ENCODE assay signal across 8 cellular contexts in genomic region chr6:33419580-33420492, GRCh38. TPM values are rescaled to one million over a fixed set of nuclear protein-coding genes. Genes with fewer than 3 reads are reported as not detected.
DNase-seq lines count a peak whose midpoint lies in the region; ATAC-seq and TF ChIP-seq lines count a peak whose summit lies in the region.

TSS of gene SYNGAP1 (plus strand) at chr6:33420065. CDS start at chr6:33420265, 200 bp downstream.

- intact Hi-C loops in Panc1 (cut with micrococcal nuclease; ENCODE audit: unreplicated experiment) = no loop called here

- no peak for ATAC-seq in Panc1
- no peak for ATAC-seq in activated CD4-positive, CD25-positive, alpha-beta regulatory T cell treated with anti-CD3 and anti-CD28 coated beads, Interleukin-2, amount 50 U/mL, for 24 hours
- no peak for ATAC-seq in HG03378 (IDR thresholded peaks at IDR 0.05; ENCODE audit: unreplicated experiment)

- H3K4me1 Mint-ChIP-seq in brain (peaks cover 93% of the 10 kb centered on the region), immature natural killer cell (peaks cover 60 to 67% of the 10 kb centered on the region in 2 donors)

- H3K4me3 ChIP-seq in GM23248 = peak within 1 kb of the TSS; percentile 81
- H3K4me3 ChIP-seq in Panc1 (ENCODE audit: low read depth in 2 of 2, low read length in 2 of 2) = peak within 1 kb of the TSS; percentile 22 to 65

- H3K4me3 Mint-ChIP-seq in brain (peak within 1 kb of the TSS; percentile 93 to 98 (median 96)), immature natural killer cell (peak within 1 kb of the TSS; percentile 65 to 96 (median 94))

- POLR2A ChIA-PET in Panc1 (lab: Charles Lee) = interaction anchor here (0.6 kb wide), 1 partner anchor 102 kb away, joined by 3 read pairs; the partner anchor contains the start of gene ZBTB22

- peak within 1 kb of the TSS; percentile 87 for H2AFZ ChIP-seq in GM23248

- H3K9me3 ChIP-seq in GM23248 (ENCODE audit: low read depth) (no peaks in the 10 kb centered on the region), Panc1 (ENCODE audit: control insufficient read depth, insufficient read depth, low read depth, low read length) (no peaks in the 10 kb centered on the region)

- H3K36me3 Mint-ChIP-seq in brain (peaks cover 33% of the 10 kb centered on the region), immature natural killer cell (peaks cover 0 to 7% (median 0%) of the 10 kb centered on the region in 3 donors)

- CTCF ChIA-PET in Panc1 (lab: Charles Lee) = no interaction called here

- in situ Hi-C loops in GM23248 (cut with MboI) (no loop called here), Panc1 (cut with HindIII; ENCODE audit: low pct_unique_long_range_greater_than_20kb, low sequenced_read_pairs) (no loop called here)

- H3K36me3 ChIP-seq in GM23248 (ENCODE audit: low read depth) = no peaks in the 10 kb centered on the region
- no peaks in the 10 kb centered on the region; the same call in none of the 2 replicates for H3K36me3 ChIP-seq in Panc1 (ENCODE audit: control insufficient read depth, insufficient read depth, low read length)

- H3K9me3 Mint-ChIP-seq in brain (no peaks in the 10 kb centered on the region), immature natural killer cell (no peaks in the 10 kb centered on the region)

- TF ChIP-seq CTCF in Panc1 (IDR thresholded peaks at IDR 0.05) = no peak
- TF ChIP-seq CTCF in brain (conservative IDR thresholded peaks at IDR 0.05) = no peak

- BruUV-seq in Panc1 (replicated peaks; lab: Mats Ljungman, UMichigan) = no TSS peak

- H3K27ac Mint-ChIP-seq in brain (peak within 1 kb of the TSS; percentile 99 to 100 (median 100)), immature natural killer cell (peak within 1 kb of the TSS; percentile 97 to 100 (median 100))

- no peaks in the 10 kb centered on the region for H3K9me2 ChIP-seq in GM23248 (ENCODE audit: insufficient read depth)

- peaks cover 36% of the 10 kb centered on the region for H3F3A ChIP-seq in GM23248 (ENCODE audit: insufficient read depth)

- peaks cover 81% of the 10 kb centered on the region for H3K79me2 ChIP-seq in GM23248 (ENCODE audit: insufficient read depth)

- DNase-seq in GM23248 = peak; percentile 63
- DNase-seq in Panc1 (ENCODE audit: low read depth, low spot score) = no peak
- DNase-seq in immature natural killer cell = no peak
- DNase-seq in stimulated activated CD4-positive, alpha-beta T cell treated with anti-CD3 and anti-CD28 coated beads, Interleukin-15, amount 100 ng/mL, for 24 hours = peak; percentile 68
- DNase-seq in UCSD-AML1 (lab: John Stamatoyannopoulos, UW; ENCODE audit: unreplicated experiment) = no peak

- peaks cover 13% of the 10 kb centered on the region for H3K27me3 Mint-ChIP-seq in brain
- H3K27me3 Mint-ChIP-seq in immature natural killer cell (ENCODE audit: low read depth in 3 of 3) = peaks cover 14 to 29% (median 20%) of the 10 kb centered on the region in 3 donors

- peak within 1 kb of the TSS; percentile 95 for H3K27ac ChIP-seq in GM23248
- peak within 1 kb of the TSS; percentile 99 for H3K27ac ChIP-seq in Panc1 (ENCODE audit: low read length)

- WGBS in GM23248 (ENCODE audit: low coverage in 1 of 2, low lambda C conversion rate in 2 of 2, missing lambda C conversion rate in 2 of 2), 2 experiments = 4 to 19% methylated on average over 7 to 22 of the region's 22 CpGs

- H4K20me1 ChIP-seq in GM23248 (ENCODE audit: insufficient read depth) = no peaks in the 10 kb centered on the region

- H3K4me1 ChIP-seq in GM23248 (ENCODE audit: insufficient read depth) (peaks cover 43% of the 10 kb centered on the region), Panc1 (ENCODE audit: control insufficient read depth, insufficient read depth, low read length) (peaks cover 38% of the 10 kb centered on the region)

- peak within 1 kb of the TSS; percentile 87 for H3K9ac ChIP-seq in GM23248

- H3K27me3 ChIP-seq in GM23248 (replicated peaks; ENCODE audit: insufficient read depth) (no peaks in the 10 kb centered on the region), Panc1 (ENCODE audit: control insufficient read depth, insufficient read depth, low read length) (no peaks in the 10 kb centered on the region)

- peak within 1 kb of the TSS; percentile 97 for H3K4me2 ChIP-seq in GM23248 (ENCODE audit: unreplicated experiment)

RNA-seq across cellular contexts. Expression of gene SYNGAP1, which starts in this region (rescaled TPM):
- total RNA-seq in GM23248 (2014; rRNA removed; shearing (Covaris generic)) = 2.8 and 3.7 TPM in 2 replicates
- polyA plus RNA-seq in GM23248 (2016; fragmentation: Nextera tagmentation; extraction: Ambion mirVana) (0.42 and 0.65 TPM in 2 replicates), brain (ENCODE audit: insufficient read depth, low read depth, low replicate concordance) (40.7 TPM), immature natural killer cell (under 1 TPM; 0.02 to 0.32 (median 0.20) TPM)
- 29.0 TPM for total RNA-seq in Panc1 (2021; ENCODE audit: unreplicated experiment)
- 34.5 TPM for polyA plus RNA-seq in Panc1 (2012; ENCODE audit: insufficient read length)

Comparison
In these comparisons a context has a peak if more than half of its experiments do, and no peak if none do; other contexts are left out.
1. RNA of gene SYNGAP1 (polyA plus RNA-seq): 40.7 TPM in brain (single experiment); 0.42 to 0.65 TPM in GM23248 and 0.02 to 0.32 TPM in immature natural killer cell; every median in the first group is over 10 times any median in the second.
2. DNase-seq: peak in GM23248 (single experiment) and stimulated activated CD4-positive, alpha-beta T cell treated with anti-CD3 and anti-CD28 coated beads, Interleukin-15, amount 100 ng/mL, for 24 hours (single experiment); none in Panc1 (single experiment), immature natural killer cell (0 of 3) and UCSD-AML1 (single experiment).